ENCODE assay signal across 8 cellular contexts in the genomic region with DNA sequence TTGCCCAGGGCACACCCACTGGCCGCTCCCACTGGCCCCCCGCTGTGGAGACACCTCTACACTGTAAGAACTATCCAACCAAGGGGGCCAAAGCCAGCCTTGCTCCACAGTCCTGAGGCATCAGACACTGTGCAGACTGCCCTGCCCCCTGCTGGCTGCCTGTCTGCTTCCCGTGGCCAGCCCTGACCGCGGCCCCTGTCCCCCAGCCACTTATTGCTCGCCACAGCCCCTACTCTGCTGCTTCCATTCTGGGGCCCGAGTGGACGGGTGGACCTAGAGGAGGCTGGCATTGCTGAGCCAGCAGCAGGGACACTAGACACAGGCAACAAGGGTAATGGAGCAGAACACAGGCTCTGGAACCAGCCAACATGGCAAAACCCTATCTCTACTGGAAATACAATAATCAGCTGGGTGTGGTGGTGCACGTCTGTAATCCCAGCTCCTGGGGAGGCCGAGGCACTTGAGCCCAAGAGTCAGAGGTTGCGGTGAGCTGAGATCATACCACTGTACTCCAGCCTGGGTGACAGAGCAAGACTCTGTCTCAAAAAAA. TPM values are rescaled to one million over a fixed set of nuclear protein-coding genes. Genes with fewer than 3 reads are reported as not detected.
DNase-seq lines count a peak whose midpoint lies in the region; ATAC-seq and TF ChIP-seq lines count a peak whose summit lies in the region.

No MANE protein-coding gene starts in this region.

- peak; percentile 73 for TF ChIP-seq CTCF in Panc1 (IDR thresholded peaks at IDR 0.05)

- H3K9me3 ChIP-seq in Panc1 (ENCODE audit: control insufficient read depth, insufficient read depth, low read depth, low read length): no peaks in the 10 kb centered on the region

- BruUV-seq in Panc1 (replicated peaks; lab: Mats Ljungman, UMichigan): no TSS peak

- no peaks in the 10 kb centered on the region for H3K27me3 ChIP-seq in Panc1 (ENCODE audit: control insufficient read depth, insufficient read depth, low read length)

- no peak overlapping the region for H3K27ac ChIP-seq in Panc1 (ENCODE audit: low read length)

- in situ Hi-C loops in Panc1 (cut with HindIII; ENCODE audit: low pct_unique_long_range_greater_than_20kb, low sequenced_read_pairs): no loop called here

- POLR2A ChIA-PET in Panc1 (lab: Charles Lee): no interaction called here
- POLR2A ChIA-PET in activated naive CD8-positive, alpha-beta T cell treated with anti-CD3 and anti-CD28 coated beads, Interleukin-2, amount 10 ng/mL, durations not matched to agents 7 days and 5 days (lab: Charles Lee): no interaction called here

- H3K27me3 Mint-ChIP-seq in activated naive CD8-positive, alpha-beta T cell treated with anti-CD3 and anti-CD28 coated beads, Interleukin-2, amount 10 ng/mL, durations not matched to agents 7 days and 5 days: peaks cover 2% of the 10 kb centered on the region

- no peaks in the 10 kb centered on the region for H3K9me3 Mint-ChIP-seq in activated naive CD8-positive, alpha-beta T cell treated with anti-CD3 and anti-CD28 coated beads, Interleukin-2, amount 10 ng/mL, durations not matched to agents 7 days and 5 days

- H3K4me3 ChIP-seq in Panc1 (ENCODE audit: low read depth in 2 of 2, low read length in 2 of 2): no peak overlapping the region

- no peak overlapping the region for H3K4me3 Mint-ChIP-seq in activated naive CD8-positive, alpha-beta T cell treated with anti-CD3 and anti-CD28 coated beads, Interleukin-2, amount 10 ng/mL, durations not matched to agents 7 days and 5 days

- intact Hi-C loops in Panc1 (cut with micrococcal nuclease; ENCODE audit: unreplicated experiment): no loop called here

- peaks cover 12% of the 10 kb centered on the region for H3K4me1 Mint-ChIP-seq in activated naive CD8-positive, alpha-beta T cell treated with anti-CD3 and anti-CD28 coated beads, Interleukin-2, amount 10 ng/mL, durations not matched to agents 7 days and 5 days

- ATAC-seq in GM19395 (IDR thresholded peaks at IDR 0.05; ENCODE audit: unreplicated experiment) (peak; percentile 62), Panc1 (peak; percentile 69)
- peak; percentile 83 for ATAC-seq in activated naive CD8-positive, alpha-beta T cell treated with anti-CD3 and anti-CD28 coated beads, Interleukin-2, amount 10 ng/mL, durations not matched to agents 7 days and 5 days (ENCODE audit: low read depth)

- CTCF ChIA-PET in Panc1 (lab: Charles Lee): no interaction called here

- peak; percentile 53 for DNase-seq in AG08396 (ENCODE audit: low spot score)
- DNase-seq in Panc1 (ENCODE audit: low read depth, low spot score): no peak
- DNase-seq in activated naive CD8-positive, alpha-beta T cell treated with anti-CD3 and anti-CD28 coated beads, Interleukin-2, amount 10 ng/mL, durations not matched to agents 7 days and 5 days: peak; percentile 69
- DNase-seq in inferior parietal cortex (ENCODE audit: extremely low spot score): peak; percentile 13
- peak; percentile 40 to 65 for DNase-seq in stimulated activated CD4-positive, alpha-beta T cell treated with anti-CD3 and anti-CD28 coated beads, Interleukin-4, amount 100 ng/mL, for 4 hours
- DNase-seq in NCI-H2171 treated with DMSO at 0.1 percent for 48 hours (lab: John Stamatoyannopoulos, UW): no peak
- no peak for DNase-seq in dedifferentiated amniotic fluid mesenchymal stem cell (ENCODE audit: extremely low spot score)

- no peak overlapping the region for H3K27ac Mint-ChIP-seq in activated naive CD8-positive, alpha-beta T cell treated with anti-CD3 and anti-CD28 coated beads, Interleukin-2, amount 10 ng/mL, durations not matched to agents 7 days and 5 days

- H3K36me3 Mint-ChIP-seq in activated naive CD8-positive, alpha-beta T cell treated with anti-CD3 and anti-CD28 coated beads, Interleukin-2, amount 10 ng/mL, durations not matched to agents 7 days and 5 days: no peaks in the 10 kb centered on the region

- no peaks in the 10 kb centered on the region for H3K4me1 ChIP-seq in Panc1 (ENCODE audit: control insufficient read depth, insufficient read depth, low read length)

- H3K36me3 ChIP-seq in Panc1 (ENCODE audit: control insufficient read depth, insufficient read depth, low read length): no peaks in the 10 kb centered on the region

RNA-seq across cellular contexts. Expression of gene LRRC37A3, which starts 19.7 kb away (rescaled TPM):
- total RNA-seq in Panc1 (2021; ENCODE audit: unreplicated experiment): 13.3 TPM
- polyA plus RNA-seq in Panc1 (2012; ENCODE audit: insufficient read length): 9.2 TPM
- total RNA-seq in activated naive CD8-positive, alpha-beta T cell treated with anti-CD3 and anti-CD28 coated beads, Interleukin-2, amount 10 ng/mL, durations not matched to agents 7 days and 5 days: 10 to 100 TPM; 18.4 to 20.5 TPM

Comparison
In these comparisons a context has a peak if more than half of its experiments do, and no peak if none do; other contexts are left out.
1. DNase-seq: peak in AG08396 (single experiment), activated naive CD8-positive, alpha-beta T cell treated with anti-CD3 and anti-CD28 coated beads, Interleukin-2, amount 10 ng/mL, durations not matched to agents 7 days and 5 days (single experiment), inferior parietal cortex (single experiment) and stimulated activated CD4-positive, alpha-beta T cell treated with anti-CD3 and anti-CD28 coated beads, Interleukin-4, amount 100 ng/mL, for 4 hours (2 of 2); none in Panc1 (single experiment), NCI-H2171 treated with DMSO at 0.1 percent for 48 hours (single experiment) and dedifferentiated amniotic fluid mesenchymal stem cell (single experiment).
2. Peak in every context shown above with its lines, with median percentiles within 50 percentile points of each other: ATAC-seq.